In the genomic region with DNA sequence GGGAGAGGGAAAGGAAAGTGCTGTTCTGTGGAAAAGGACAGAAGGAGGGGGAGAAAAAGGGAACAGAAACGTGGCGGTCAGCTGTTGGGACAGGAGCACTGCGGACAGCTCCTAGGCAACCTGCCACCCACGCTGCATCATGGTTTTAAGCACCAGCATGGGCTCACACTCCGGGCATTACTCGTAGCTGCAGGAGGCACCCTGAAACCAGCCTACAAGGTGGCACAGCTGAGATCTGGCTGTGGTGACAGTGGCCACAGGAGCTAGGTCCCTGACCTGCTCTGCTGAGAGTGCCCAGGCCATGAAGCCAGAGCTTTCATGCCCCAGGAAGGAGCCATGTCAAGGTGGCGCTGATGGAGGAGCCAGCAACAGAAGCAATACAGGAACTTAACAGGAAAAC, we compare ENCODE assay signal across 22 cellular contexts.
"Had no signal": no experiment of that assay in that cellular context is flagged by ENCODE, and none has a peak within 500 bp of the region (broad histone marks: within the 10 kb centered on the region; RNA-seq: fewer than 3 reads in every experiment).

No MANE protein-coding gene starts in this region.

- H3K4me1 ChIP-seq: colonic mucosa, gastrocnemius medialis, parathyroid adenoma, right lobe of liver, suprapubic skin, transverse colon had no signal

- H3K36me3 ChIP-seq: colonic mucosa, gastrocnemius medialis, neutrophil, right lobe of liver, suprapubic skin, transverse colon had no signal

- H3K27ac ChIP-seq: colonic mucosa, epithelial cell of prostate, gastrocnemius medialis, neutrophil, parathyroid adenoma, right lobe of liver, suprapubic skin, transverse colon had no signal

- H3K9me3 ChIP-seq: colonic mucosa, gastrocnemius medialis, neutrophil, right lobe of liver, suprapubic skin had no signal

- H3K79me2 ChIP-seq: parathyroid adenoma had no signal

- H3K9ac ChIP-seq: parathyroid adenoma had no signal

- H3K4me3 ChIP-seq: colonic mucosa, gastrocnemius medialis, lung, right lobe of liver, suprapubic skin, transverse colon had no signal

- H2AFZ ChIP-seq: parathyroid adenoma had no signal

- DNase-seq: colonic mucosa; effector CD8-positive, alpha-beta T cell; endodermal cell; foreskin fibroblast; gastrocnemius medialis; head of caudate nucleus; kidney; natural killer cell; right lobe of liver; small intestine; stimulated activated CD4-positive, alpha-beta T cell treated with anti-CD3 and anti-CD28 coated beads, Interleukin-15, amount 100 ng/mL, for 24 hours; stimulated activated CD4-positive, alpha-beta T cell treated with anti-CD3 and anti-CD28 coated beads, Interleukin-2, amount 100 ng/mL, for 48 hours; stimulated activated naive CD4-positive, alpha-beta T cell; stimulated activated naive CD8-positive, alpha-beta T cell treated with anti-CD3 and anti-CD28 coated beads, Interleukin-15, amount 100 ng/mL, for 72 hours; transverse colon had no signal

- H3K27me3 ChIP-seq: colonic mucosa, gastrocnemius medialis, neutrophil, right lobe of liver, transverse colon had no signal

- ATAC-seq: esophagus mucosa; gastrocnemius medialis; left lobe of liver; natural killer cell; right lobe of liver; stimulated activated naive CD8-positive, alpha-beta T cell treated with anti-CD3 and anti-CD28 coated beads, Interleukin-15, amount 100 ng/mL, for 72 hours had no signal
